ENCODE assay signal across 29 cellular contexts in the genomic region with DNA sequence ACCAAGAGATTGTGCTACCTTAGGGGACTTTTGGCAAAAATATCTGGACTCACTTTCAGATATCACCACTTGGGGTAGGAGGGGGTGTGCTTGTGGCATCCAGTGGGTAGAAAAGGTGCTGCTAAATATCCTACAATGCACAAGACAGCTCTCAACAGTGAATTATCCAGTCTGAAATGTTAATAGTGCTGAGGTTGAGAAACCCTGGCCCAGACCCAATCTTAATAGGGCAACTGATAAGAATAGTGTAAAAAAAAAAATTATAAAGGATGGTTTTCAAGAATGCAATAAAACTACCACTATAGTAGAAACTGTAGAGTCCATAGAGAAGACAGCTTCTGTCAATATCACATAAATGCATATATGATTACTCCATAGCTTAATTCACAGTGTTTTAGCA.
"Had no signal": no experiment of that assay in that cellular context is flagged by ENCODE, and none has a peak within 500 bp of the region (broad histone marks: within the 10 kb centered on the region; RNA-seq: fewer than 3 reads in every experiment).

No MANE protein-coding gene starts in this region.

- H3K4me3 ChIP-seq: body of pancreas, breast epithelium had no signal

- H3K4me1 ChIP-seq: body of pancreas, breast epithelium had no signal

- H3K9me3 ChIP-seq: body of pancreas, breast epithelium had no signal

- H3K27me3 ChIP-seq: body of pancreas, brain microvascular endothelial cell, breast epithelium had no signal

- H3K27ac ChIP-seq: body of pancreas, brain microvascular endothelial cell, breast epithelium, VCaP had no signal

- H3K36me3 ChIP-seq: brain microvascular endothelial cell, breast epithelium had no signal

- DNase-seq: activated B cell treated with CpG ODN at 0.5 μM for 24 hours; activated CD4-positive, alpha-beta memory T cell treated with anti-CD3 and anti-CD28 coated beads, Interleukin-2, amount 10 ng/mL, durations not matched to agents 7 days and 5 days; activated CD4-positive, alpha-beta T cell treated with anti-CD3 and anti-CD28 coated beads for 36 hours; activated CD4-positive, alpha-beta T cell treated with anti-CD3 and anti-CD28 coated beads for 48 hours; activated CD4-positive, alpha-beta T cell treated with anti-CD3 and anti-CD28 coated beads, Interleukin-2, amount 10 ng/mL, durations not matched to agents 7 days and 5 days; activated CD4-positive, alpha-beta T cell treated with anti-CD3 and anti-CD28 coated beads, Interleukin-2, amount 50 U/mL, for 48 hours; activated CD4-positive, CD25-positive, alpha-beta regulatory T cell treated with anti-CD3 and anti-CD28 coated beads, Interleukin-2, amount 50 U/mL, for 72 hours; activated CD8-positive, alpha-beta memory T cell treated with anti-CD3 and anti-CD28 coated beads for 24 hours; activated CD8-positive, alpha-beta memory T cell treated with anti-CD3 and anti-CD28 coated beads, Interleukin-2, amount 10 ng/mL, durations not matched to agents 7 days and 5 days; activated CD8-positive, alpha-beta memory T cell treated with anti-CD3 and anti-CD28 coated beads, Interleukin-2, amount 50 U/mL, for 48 hours; activated CD8-positive, alpha-beta T cell treated with anti-CD3 and anti-CD28 coated beads, Interleukin-2, amount 10 ng/mL, durations not matched to agents 7 days and 5 days; activated effector memory CD4-positive, alpha-beta T cell treated with Interleukin-2 at 50 U/mL for 16 hours; activated gamma-delta T cell; activated naive CD4-positive, alpha-beta T cell treated with anti-CD3 and anti-CD28 coated beads, Interleukin-2, amount 10 ng/mL, durations not matched to agents 7 days and 5 days; activated naive CD4-positive, alpha-beta T cell treated with Interleukin-2 at 50 U/mL for 16 hours; activated naive CD8-positive, alpha-beta T cell treated with anti-CD3 and anti-CD28 coated beads, Interleukin-2, amount 10 ng/mL, durations not matched to agents 7 days and 5 days; activated naive CD8-positive, alpha-beta T cell treated with anti-CD3 and anti-CD28 coated beads, Interleukin-2, amount 50 U/mL, for 24 hours; activated T-cell treated with anti-CD3 and anti-CD28 coated beads, Interleukin-2, amount 50 U/mL, for 24 hours; activated T-cell treated with anti-CD3 and anti-CD28 coated beads, Interleukin-2, amount 50 U/mL, for 48 hours; amniotic stem cell; aorta; body of pancreas; brain microvascular endothelial cell; central memory CD4-positive, alpha-beta T cell; T-helper 1 cell; T-helper 2 cell; T-helper 9 cell had no signal
